In the genomic region with DNA sequence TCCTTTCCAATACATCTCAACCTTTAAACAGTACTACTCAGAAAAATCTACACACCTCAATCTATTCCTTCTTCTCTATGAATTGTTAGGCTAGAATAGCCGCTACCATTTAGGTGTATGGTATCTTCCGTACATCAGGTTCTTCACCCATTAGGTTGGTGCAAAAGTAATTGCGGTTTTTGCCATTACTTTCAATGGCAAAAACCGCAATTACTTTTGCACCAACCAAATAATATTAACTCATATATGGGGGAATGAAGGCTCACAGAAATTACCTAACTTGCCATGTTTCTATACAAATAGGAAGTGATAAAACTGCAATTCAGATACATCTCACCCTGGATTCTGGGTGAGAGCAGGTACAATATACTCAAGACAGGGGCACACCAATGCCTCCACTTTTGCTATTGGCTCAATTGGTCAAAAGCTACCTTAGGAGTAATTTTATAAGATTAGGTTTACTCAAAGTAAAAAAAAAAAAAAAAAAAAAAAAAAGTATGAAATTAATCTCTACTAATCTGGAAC, we compare ENCODE assay signal across 13 cellular contexts. TPM values are rescaled to one million over a fixed set of nuclear protein-coding genes. Genes with fewer than 3 reads are reported as not detected.
A peak's percentile ranks its signal among the peaks of the same experiment; 100 is the strongest.
DNase-seq lines count a peak whose midpoint lies in the region; ATAC-seq and TF ChIP-seq lines count a peak whose summit lies in the region.
"Had no signal": no experiment of that assay in that cellular context is flagged by ENCODE, and none has a peak within 500 bp of the region (broad histone marks: within the 10 kb centered on the region; RNA-seq: fewer than 3 reads in every experiment).

No MANE protein-coding gene starts in this region.

- peaks cover 53% of the 10 kb centered on the region for H3K4me1 Mint-ChIP-seq in activated CD4-positive, alpha-beta memory T cell treated with anti-CD3 and anti-CD28 coated beads, Interleukin-2, amount 10 ng/mL, durations not matched to agents 7 days and 5 days

- POLR2A ChIA-PET in activated CD4-positive, alpha-beta memory T cell treated with anti-CD3 and anti-CD28 coated beads, Interleukin-2, amount 10 ng/mL, durations not matched to agents 7 days and 5 days (lab: Charles Lee), result interaction anchor here (0.7 to 2.8 kb wide), 10 partner anchors 8 to 250 kb away, joined by 3 to 14 read pairs (median 6); no protein-coding TSS in a partner anchor

- intact Hi-C loops in lower lobe of right lung (cut with DNase I), result no loop called here

- H3K27ac Mint-ChIP-seq in activated CD4-positive, alpha-beta memory T cell treated with anti-CD3 and anti-CD28 coated beads, Interleukin-2, amount 10 ng/mL, durations not matched to agents 7 days and 5 days, result peak overlapping the region; percentile 85

- CTCF ChIA-PET in activated CD4-positive, alpha-beta memory T cell treated with anti-CD3 and anti-CD28 coated beads, Interleukin-2, amount 10 ng/mL, durations not matched to agents 7 days and 5 days (lab: Charles Lee), result interaction anchor here (0.5 to 3.1 kb wide), 12 partner anchors 10 to 1378 kb away, joined by 3 to 22 read pairs (median 4); no protein-coding TSS in a partner anchor

- H3K9me3 Mint-ChIP-seq in activated CD4-positive, alpha-beta memory T cell treated with anti-CD3 and anti-CD28 coated beads, Interleukin-2, amount 10 ng/mL, durations not matched to agents 7 days and 5 days, result no peaks in the 10 kb centered on the region
- H3K9me3 Mint-ChIP-seq: IgD-negative memory B cell had no signal

- H3K9ac ChIP-seq in BLaER1, result no peak overlapping the region

- H3K27me3 ChIP-seq in BLaER1 (no peaks in the 10 kb centered on the region), lower lobe of right lung (ENCODE audit: low read depth) (no peaks in the 10 kb centered on the region)
- H3K27me3 ChIP-seq: heart left ventricle, upper lobe of right lung had no signal

- H3K36me3 Mint-ChIP-seq in activated CD4-positive, alpha-beta memory T cell treated with anti-CD3 and anti-CD28 coated beads, Interleukin-2, amount 10 ng/mL, durations not matched to agents 7 days and 5 days (ENCODE audit: low read depth), result no peaks in the 10 kb centered on the region
- H3K36me3 Mint-ChIP-seq: IgD-negative memory B cell had no signal

- H3K4me3 ChIP-seq in BLaER1, result no peak overlapping the region
- H3K4me3 ChIP-seq in GM12865 (ENCODE audit: low read depth, low read length), result peak overlapping the region; percentile 44
- no peak overlapping the region for H3K4me3 ChIP-seq in lower lobe of right lung
- H3K4me3 ChIP-seq: upper lobe of right lung had no signal

- H3K27ac ChIP-seq in BLaER1 (peak overlapping the region; percentile 78), lower lobe of right lung (peak overlapping the region; percentile 12)
- H3K27ac ChIP-seq: C4-2B had no signal

- H3K36me3 ChIP-seq in BLaER1, result no peaks in the 10 kb centered on the region
- H3K36me3 ChIP-seq in lower lobe of right lung, result no peaks in the 10 kb centered on the region
- H3K36me3 ChIP-seq: heart left ventricle, upper lobe of right lung had no signal

- TF ChIP-seq CTCF in GM12865 (IDR thresholded peaks at IDR 0.05; ENCODE audit: insufficient read depth, low read depth, low read length, missing control alignments) (no peak), lower lobe of right lung (IDR thresholded peaks at IDR 0.05) (no peak)

- peaks cover 59% of the 10 kb centered on the region for H3K4me1 ChIP-seq in BLaER1
- H3K4me1 ChIP-seq in lower lobe of right lung, result peaks cover 36% of the 10 kb centered on the region

- H3K4me2 ChIP-seq in BLaER1, result peak overlapping the region; percentile 83

- no peak overlapping the region for H3K4me3 Mint-ChIP-seq in activated CD4-positive, alpha-beta memory T cell treated with anti-CD3 and anti-CD28 coated beads, Interleukin-2, amount 10 ng/mL, durations not matched to agents 7 days and 5 days

- H3K9me3 ChIP-seq in BLaER1 (no peaks in the 10 kb centered on the region), lower lobe of right lung (no peaks in the 10 kb centered on the region)
- H3K9me3 ChIP-seq: heart left ventricle, upper lobe of right lung had no signal

- H3K27me3 Mint-ChIP-seq in activated CD4-positive, alpha-beta memory T cell treated with anti-CD3 and anti-CD28 coated beads, Interleukin-2, amount 10 ng/mL, durations not matched to agents 7 days and 5 days, result no peaks in the 10 kb centered on the region
- H3K27me3 Mint-ChIP-seq: IgD-negative memory B cell had no signal

- DNase-seq in GM12865 (ENCODE audit: low read depth) (no peak), lower lobe of right lung (no peak), NCI-H226 (no peak), SKM-1 treated with dmso at 0.1 percent for 144 hours (lab: John Stamatoyannopoulos, UW; ENCODE audit: unreplicated experiment) (no peak), DMS53 (lab: John Stamatoyannopoulos, UW) (no peak)
- DNase-seq in activated CD4-positive, alpha-beta memory T cell treated with anti-CD3 and anti-CD28 coated beads, Interleukin-2, amount 10 ng/mL, durations not matched to agents 7 days and 5 days, result no peak
- DNase-seq in activated CD4-positive, alpha-beta T cell treated with anti-CD3 and anti-CD28 coated beads, Interleukin-2, amount 50 U/mL, for 48 hours, result no peak
- DNase-seq: NCI-H1436, upper lobe of right lung had no signal

- no peaks in the 10 kb centered on the region for H4K20me1 ChIP-seq in BLaER1

- no peak for ATAC-seq in lower lobe of right lung

RNA-seq across cellular contexts. Expression of a gene that starts 37.7 kb away (rescaled TPM):
- 10 to 100 TPM; 14.8 to 18.0 TPM for total RNA-seq in activated CD4-positive, alpha-beta memory T cell treated with anti-CD3 and anti-CD28 coated beads, Interleukin-2, amount 10 ng/mL, durations not matched to agents 7 days and 5 days
- 57.9 TPM for total RNA-seq in lower lobe of right lung
